8 cellular contexts compared by ENCODE assay signal in genomic region chr19:50432221-50432626, GRCh38. TPM values are rescaled to one million over a fixed set of nuclear protein-coding genes. Genes with fewer than 3 reads are reported as not detected.
A peak's percentile ranks its signal among the peaks of the same experiment; 100 is the strongest.
DNase-seq lines count a peak whose midpoint lies in the region; ATAC-seq and TF ChIP-seq lines count a peak whose summit lies in the region.

No MANE protein-coding gene starts in this region.

- DNase-seq in activated naive CD4-positive, alpha-beta T cell treated with anti-CD3 and anti-CD28 coated beads, Interleukin-2, amount 10 ng/mL, durations not matched to agents 7 days and 5 days = no peak
- DNase-seq in activated naive CD4-positive, alpha-beta T cell treated with anti-CD3 and anti-CD28 coated beads, Interleukin-2, amount 50 U/mL, for 16 hours = no peak
- DNase-seq in WERI-Rb-1 (no peak), iPS DF 6.9 (ENCODE audit: low read depth, low spot score) (no peak), dedifferentiated amniotic fluid mesenchymal stem cell (ENCODE audit: extremely low spot score) (no peak), H4 (ENCODE audit: low spot score) (no peak)
- no peak for DNase-seq in stimulated activated naive CD8-positive, alpha-beta T cell treated with anti-CD3 and anti-CD28 coated beads, Interleukin-15, amount 100 ng/mL, for 72 hours
- no peak for DNase-seq in stimulated activated naive CD4-positive, alpha-beta T cell treated with Interleukin-2 at 50 U/mL for 16 hours (lab: John Stamatoyannopoulos, UW)

- CTCF ChIA-PET in activated naive CD4-positive, alpha-beta T cell treated with anti-CD3 and anti-CD28 coated beads, Interleukin-2, amount 10 ng/mL, durations not matched to agents 7 days and 5 days (lab: Charles Lee) = interaction anchor here (0.7 kb wide), 1 partner anchor 8 kb away, joined by 3 read pairs; no protein-coding TSS in a partner anchor

- no CpG with 5 or more reads among the region's 27 CpGs for WGBS in iPS DF 6.9 (ENCODE audit: insufficient coverage, insufficient read length)

- H3K9me3 ChIP-seq in WERI-Rb-1 (ENCODE audit: severe bottlenecking) = no peaks in the 10 kb centered on the region
- no peaks in the 10 kb centered on the region for H3K9me3 ChIP-seq in iPS DF 6.9 (ENCODE audit: control insufficient read depth, insufficient read depth, low read length)

- H3K36me3 Mint-ChIP-seq in activated naive CD4-positive, alpha-beta T cell treated with anti-CD3 and anti-CD28 coated beads, Interleukin-2, amount 10 ng/mL, durations not matched to agents 7 days and 5 days = no peaks in the 10 kb centered on the region

- no peaks in the 10 kb centered on the region for H3K9me3 Mint-ChIP-seq in activated naive CD4-positive, alpha-beta T cell treated with anti-CD3 and anti-CD28 coated beads, Interleukin-2, amount 10 ng/mL, durations not matched to agents 7 days and 5 days
- no peaks in the 10 kb centered on the region for H3K9me3 Mint-ChIP-seq in stimulated activated naive CD8-positive, alpha-beta T cell treated with anti-CD3 and anti-CD28 coated beads, Interleukin-15, amount 100 ng/mL, for 72 hours

- TF ChIP-seq CTCF in WERI-Rb-1 (IDR thresholded peaks at IDR 0.05; ENCODE audit: low read depth, low read length) = no peak

- no peak overlapping the region for H3K27ac Mint-ChIP-seq in activated naive CD4-positive, alpha-beta T cell treated with anti-CD3 and anti-CD28 coated beads, Interleukin-2, amount 10 ng/mL, durations not matched to agents 7 days and 5 days
- H3K27ac Mint-ChIP-seq in stimulated activated naive CD8-positive, alpha-beta T cell treated with anti-CD3 and anti-CD28 coated beads, Interleukin-15, amount 100 ng/mL, for 72 hours = peak overlapping the region in 1 of 2 donors; percentile 58

- peaks cover 17% of the 10 kb centered on the region for H3K4me1 Mint-ChIP-seq in activated naive CD4-positive, alpha-beta T cell treated with anti-CD3 and anti-CD28 coated beads, Interleukin-2, amount 10 ng/mL, durations not matched to agents 7 days and 5 days
- H3K4me1 Mint-ChIP-seq in stimulated activated naive CD8-positive, alpha-beta T cell treated with anti-CD3 and anti-CD28 coated beads, Interleukin-15, amount 100 ng/mL, for 72 hours = peaks cover 39% of the 10 kb centered on the region

- H3K4me1 ChIP-seq in iPS DF 6.9 (ENCODE audit: control insufficient read depth, insufficient read depth, low read length) = no peaks in the 10 kb centered on the region; the same call in 1 of the 2 replicates

- H3K4me3 Mint-ChIP-seq in activated naive CD4-positive, alpha-beta T cell treated with anti-CD3 and anti-CD28 coated beads, Interleukin-2, amount 10 ng/mL, durations not matched to agents 7 days and 5 days = peak overlapping the region; percentile 68
- peak overlapping the region; percentile 79 to 80 for H3K4me3 Mint-ChIP-seq in stimulated activated naive CD8-positive, alpha-beta T cell treated with anti-CD3 and anti-CD28 coated beads, Interleukin-15, amount 100 ng/mL, for 72 hours

- peak; percentile 37 for ATAC-seq in stimulated activated naive CD8-positive, alpha-beta T cell treated with anti-CD3 and anti-CD28 coated beads, Interleukin-15, amount 100 ng/mL, for 72 hours

- H3K4me3 ChIP-seq in WERI-Rb-1 (ENCODE audit: low read depth, low read length) (peak overlapping the region; percentile 62), iPS DF 6.9 (ENCODE audit: low read length) (peak overlapping the region; percentile 34; the same call in 1 of the 2 replicates)

- H3K27me3 ChIP-seq in WERI-Rb-1 (ENCODE audit: insufficient read depth, low read depth, severe bottlenecking) (peaks cover under 1% of the 10 kb centered on the region), iPS DF 6.9 (ENCODE audit: control insufficient read depth, insufficient read depth, low read length) (no peaks in the 10 kb centered on the region)

- peaks cover 81% of the 10 kb centered on the region for H3K27me3 Mint-ChIP-seq in activated naive CD4-positive, alpha-beta T cell treated with anti-CD3 and anti-CD28 coated beads, Interleukin-2, amount 10 ng/mL, durations not matched to agents 7 days and 5 days
- peaks cover 59% of the 10 kb centered on the region for H3K27me3 Mint-ChIP-seq in stimulated activated naive CD8-positive, alpha-beta T cell treated with anti-CD3 and anti-CD28 coated beads, Interleukin-15, amount 100 ng/mL, for 72 hours

- H3K36me3 ChIP-seq in WERI-Rb-1 = no peaks in the 10 kb centered on the region
- H3K36me3 ChIP-seq in iPS DF 6.9 (ENCODE audit: control insufficient read depth, insufficient read depth, low read length) = no peaks in the 10 kb centered on the region; the same call in 1 of the 2 replicates

- H3K27ac ChIP-seq in WERI-Rb-1 = no peak overlapping the region
- no peak overlapping the region for H3K27ac ChIP-seq in iPS DF 6.9 (ENCODE audit: low read length)

RNA-seq across cellular contexts. Expression of gene MYBPC2, which starts 0.5 kb away (rescaled TPM):
- total RNA-seq in H4 (2014; rRNA removed; shearing (Covaris generic)) = not detected in 2 replicates

RNA-seq across cellular contexts. Expression of gene SPIB, which starts 13.5 kb away (rescaled TPM):
- 0.10 TPM in 2 replicates for total RNA-seq in H4 (2014; rRNA removed; shearing (Covaris generic))

RNA-seq across cellular contexts. Expression of gene EMC10, which starts 44.1 kb away (rescaled TPM):
- total RNA-seq in H4 (2014; rRNA removed; shearing (Covaris generic)) = 94.2 and 144 TPM in 2 replicates

RNA-seq across cellular contexts. Expression of gene GARIN5A, which starts 44.4 kb away (rescaled TPM):
- 2.9 and 8.6 TPM in 2 replicates for total RNA-seq in H4 (2014; rRNA removed; shearing (Covaris generic))

RNA-seq across cellular contexts. Expression of gene POLD1, which starts 48.1 kb away (rescaled TPM):
- 45.8 and 58.6 TPM in 2 replicates for total RNA-seq in H4 (2014; rRNA removed; shearing (Covaris generic))
